In the genomic region with DNA sequence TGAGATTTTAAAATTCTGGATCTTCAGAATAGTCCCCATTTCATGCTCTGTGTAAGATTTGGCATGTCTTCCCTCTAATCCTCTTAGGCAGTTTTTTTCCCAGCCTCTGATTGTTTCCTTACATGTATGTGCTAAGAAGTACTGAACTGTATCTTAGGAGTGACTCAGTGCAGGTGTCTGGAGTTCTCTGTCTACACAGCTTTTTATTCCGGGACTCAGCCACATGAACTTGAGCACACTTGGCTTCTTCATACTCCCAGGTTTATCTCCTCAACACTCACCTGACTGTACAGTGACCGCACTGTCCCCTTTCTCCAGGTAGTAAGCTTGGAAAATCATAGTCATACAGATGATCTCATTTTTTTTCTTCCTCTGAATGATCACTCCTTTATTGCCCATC, we compare ENCODE assay signal across 19 cellular contexts. TPM values are rescaled to one million over a fixed set of nuclear protein-coding genes. Genes with fewer than 3 reads are reported as not detected.
A peak's percentile ranks its signal among the peaks of the same experiment; 100 is the strongest.
DNase-seq lines count a peak whose midpoint lies in the region; TF ChIP-seq lines count a peak whose summit lies in the region.
"Had no signal": no experiment of that assay in that cellular context is flagged by ENCODE, and none has a peak within 500 bp of the region (broad histone marks: within the 10 kb centered on the region; RNA-seq: fewer than 3 reads in every experiment).

No MANE protein-coding gene starts in this region.

- no peaks in the 10 kb centered on the region for H3K36me3 ChIP-seq in kidney epithelial cell (ENCODE audit: control insufficient read depth, insufficient read depth, low read length)
- H3K36me3 ChIP-seq: SJCRH30 had no signal

- no peaks in the 10 kb centered on the region for H3K27me3 Mint-ChIP-seq in Calu3 (ENCODE audit: unreplicated experiment)

- DNase-seq in Calu3 = peak; percentile 18
- DNase-seq in NCI-H69 (lab: John Stamatoyannopoulos, UW) = peak; percentile 12
- peak; percentile 16 for DNase-seq in dermis blood vessel endothelial cell
- DNase-seq in kidney epithelial cell (ENCODE audit: low read depth) = peak; percentile 84
- DNase-seq in NCI-H146 treated with DMSO at 0.1 percent for 48 hours (lab: John Stamatoyannopoulos, UW; ENCODE audit: unreplicated experiment) = no peak
- no peak for DNase-seq in EL
- DNase-seq in coronary artery (ENCODE audit: low spot score) = no peak
- DNase-seq: CD4-positive, alpha-beta memory T cell; HCEC 1CT; IMR-90; Kasumi-1; NCI-H1417 treated with DMSO at 0.1 percent for 48 hours; NCI-H2029 treated with DMSO at 0.1 percent for 48 hours; NCI-H524; SJCRH30 had no signal

- no peak overlapping the region for H3K27ac ChIP-seq in coronary artery
- H3K27ac ChIP-seq: RWPE1, SJCRH30 had no signal

- BruUV-seq in Calu3 (replicated peaks; lab: Mats Ljungman, UMichigan) = no TSS peak

- no peaks in the 10 kb centered on the region for H3K36me3 Mint-ChIP-seq in Calu3 (ENCODE audit: insufficient read depth, unreplicated experiment)
- H3K36me3 Mint-ChIP-seq: CD4-positive, alpha-beta memory T cell had no signal

- H3K4me3 Mint-ChIP-seq in Calu3 (ENCODE audit: low read depth, unreplicated experiment) = no peak overlapping the region
- H3K4me3 Mint-ChIP-seq: B cell; CD4-positive, alpha-beta memory T cell had no signal

- peaks cover 18% of the 10 kb centered on the region for H3K4me1 Mint-ChIP-seq in Calu3 (ENCODE audit: low read depth, unreplicated experiment)
- H3K4me1 Mint-ChIP-seq: B cell; CD4-positive, alpha-beta memory T cell had no signal

- peak overlapping the region; percentile 90 for H3K27ac Mint-ChIP-seq in Calu3 (ENCODE audit: unreplicated experiment)
- H3K27ac Mint-ChIP-seq: B cell; CD4-positive, alpha-beta memory T cell had no signal

- H3K27me3 ChIP-seq in kidney epithelial cell (ENCODE audit: control insufficient read depth, insufficient read depth, low read length) = no peaks in the 10 kb centered on the region
- H3K27me3 ChIP-seq: SJCRH30 had no signal

- no peak for TF ChIP-seq CTCF in Calu3 (IDR thresholded peaks at IDR 0.05; ENCODE audit: unreplicated experiment)
- TF ChIP-seq CTCF in kidney epithelial cell (IDR thresholded peaks at IDR 0.05; ENCODE audit: insufficient read depth, low read length, poor library complexity, severe bottlenecking) = no peak
- TF ChIP-seq CTCF in coronary artery (IDR thresholded peaks at IDR 0.05) = no peak

- H3K4me3 ChIP-seq in kidney epithelial cell (ENCODE audit: low read depth, low read length) (no peak overlapping the region), coronary artery (no peak overlapping the region)
- H3K4me3 ChIP-seq: SJCRH30 had no signal

- CTCF ChIA-PET in Calu3 (lab: Charles Lee) = interaction anchor here (1.0 to 2.2 kb wide), 8 partner anchors 9 to 322 kb away, joined by 3 to 12 read pairs (median 5); no protein-coding TSS in a partner anchor

- peaks cover 3% of the 10 kb centered on the region for H3K9me3 Mint-ChIP-seq in Calu3 (ENCODE audit: low read depth, unreplicated experiment)

- intact Hi-C loops in Calu3 (cut with micrococcal nuclease; ENCODE audit: unreplicated experiment) = loop anchor here (1.0 kb wide), 3 partner anchors 102 to 128 kb away; no protein-coding TSS in a partner anchor

RNA-seq across cellular contexts. Expression of gene SYT14, which starts 50.7 kb away (rescaled TPM):
- 1.7 and 2.1 TPM in 2 replicates for total RNA-seq in Calu3 (2022)
- total RNA-seq in dermis blood vessel endothelial cell = 0.09 and 0.17 TPM in 2 replicates
- total RNA-seq in kidney epithelial cell = 28.1 and 32.6 TPM in 2 replicates
- total RNA-seq: B cell; CD4-positive, alpha-beta memory T cell; HT-29; OCI-LY7; SJCRH30 had no signal

Comparison
In these comparisons a context has a peak if more than half of its experiments do, and no peak if none do; other contexts are left out.
1. DNase-seq: peak in Calu3 (single experiment), NCI-H69 (single experiment), dermis blood vessel endothelial cell (single experiment) and kidney epithelial cell (single experiment); none in NCI-H146 treated with DMSO at 0.1 percent for 48 hours (single experiment), EL (single experiment) and coronary artery (single experiment).